In the genomic region with DNA sequence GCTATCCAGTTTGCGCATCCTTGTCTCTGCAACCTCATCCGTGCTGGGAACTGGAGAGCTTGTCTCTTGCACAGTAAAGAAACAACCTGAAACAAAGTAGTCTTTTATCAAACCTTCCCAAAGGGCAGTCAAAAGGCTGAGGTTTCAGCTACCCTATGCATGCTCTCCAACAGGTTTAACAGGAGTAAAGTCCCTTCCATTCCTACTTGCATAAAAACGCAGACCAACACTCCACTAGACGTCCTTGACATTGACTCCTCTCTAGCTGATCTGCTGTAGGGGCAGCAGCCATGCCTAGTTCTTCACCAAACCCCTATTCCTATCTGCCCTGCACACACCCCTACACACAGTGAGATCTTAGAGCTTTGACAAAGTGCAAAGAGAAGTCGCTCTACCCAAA, we compare ENCODE assay signal across 24 cellular contexts. TPM values are rescaled to one million over a fixed set of nuclear protein-coding genes. Genes with fewer than 3 reads are reported as not detected.
DNase-seq lines count a peak whose midpoint lies in the region; ATAC-seq and TF ChIP-seq lines count a peak whose summit lies in the region.
"Had no signal": no experiment of that assay in that cellular context is flagged by ENCODE, and none has a peak within 500 bp of the region (broad histone marks: within the 10 kb centered on the region; RNA-seq: fewer than 3 reads in every experiment).

No MANE protein-coding gene starts in this region.

- H3K9me3 Mint-ChIP-seq in chondrocyte (ENCODE audit: low read depth) (peaks cover 9% of the 10 kb centered on the region), mesothelial cell of epicardium (peaks cover 13% of the 10 kb centered on the region)

- no peak overlapping the region for H3K27ac ChIP-seq in testis
- H3K27ac ChIP-seq in upper lobe of right lung = no peak overlapping the region
- H3K27ac ChIP-seq: A549; BLaER1 treated with 17β-estradiol and CSF1 and Interleukin-3, amounts not matched to agents 10 nM and 100 nM had no signal

- TF ChIP-seq POLR2A in testis (IDR thresholded peaks at IDR 0.05) = no peak

- H3K4me3 Mint-ChIP-seq in chondrocyte (ENCODE audit: unreplicated experiment) = no peak overlapping the region
- H3K4me3 Mint-ChIP-seq in mesothelial cell of epicardium = no peak overlapping the region
- H3K4me3 Mint-ChIP-seq: CD14-positive monocyte; CD4-positive, alpha-beta T cell; CD8-positive, alpha-beta memory T cell had no signal

- DNase-seq in NCI-H510A treated with DMSO at 0.1 percent for 48 hours (lab: John Stamatoyannopoulos, UW) (peak; percentile 35), NCI-H510A (lab: John Stamatoyannopoulos, UW) (no peak), chondrocyte (ENCODE audit: low spot score) (no peak), mesothelial cell of epicardium (ENCODE audit: low spot score in 2 of 2, unreplicated experiment in 2 of 2) (no peak), testis (peak; percentile 82), upper lobe of right lung (no peak)
- DNase-seq: 8988T; ACHN; AML-193; BE2C; CD4-positive, alpha-beta T cell; CD8-positive, alpha-beta memory T cell; DMS 273 treated with DMSO at 0.1 percent for 48 hours; DMS79; EL; GDM1; GOT3; H7; HCEC 1CT had no signal

- H3K9me3 ChIP-seq in testis (no peaks in the 10 kb centered on the region), upper lobe of right lung (no peaks in the 10 kb centered on the region)
- H3K9me3 ChIP-seq: A549, BE2C had no signal

- TF ChIP-seq CTCF in chondrocyte (IDR thresholded peaks at IDR 0.05) (no peak), mesothelial cell of epicardium (IDR thresholded peaks at IDR 0.05; ENCODE audit: unreplicated experiment) (no peak), testis (IDR thresholded peaks at IDR 0.05) (no peak), upper lobe of right lung (IDR thresholded peaks at IDR 0.05) (no peak)

- H3K4me1 Mint-ChIP-seq in chondrocyte (ENCODE audit: low read depth) (peaks cover 11% of the 10 kb centered on the region), mesothelial cell of epicardium (peaks cover 8% of the 10 kb centered on the region)
- H3K4me1 Mint-ChIP-seq: CD14-positive monocyte; CD8-positive, alpha-beta memory T cell had no signal

- 51 to 57% methylated on average over 5 of the region's 5 CpGs for WGBS in testis, 2 donors

- intact Hi-C loops in testis (cut with DNase I; ENCODE audit: low total_unique reads) = no loop called here
- intact Hi-C loops in upper lobe of right lung (cut with DNase I) = no loop called here

- no peaks in the 10 kb centered on the region for H3K36me3 ChIP-seq in testis (ENCODE audit: low read depth, missing control alignments)
- H3K36me3 ChIP-seq in upper lobe of right lung = no peaks in the 10 kb centered on the region
- H3K36me3 ChIP-seq: BE2C; BLaER1 treated with 17β-estradiol and CSF1 and Interleukin-3, amounts not matched to agents 10 nM and 100 nM had no signal

- H3K27me3 Mint-ChIP-seq in chondrocyte (ENCODE audit: low read depth) (peaks cover 5% of the 10 kb centered on the region), mesothelial cell of epicardium (ENCODE audit: low read depth) (no peaks in the 10 kb centered on the region)
- H3K27me3 Mint-ChIP-seq: CD4-positive, alpha-beta T cell had no signal

- H3K4me1 ChIP-seq in testis = peaks cover 22% of the 10 kb centered on the region
- H3K4me1 ChIP-seq in upper lobe of right lung = peaks cover 11% of the 10 kb centered on the region
- H3K4me1 ChIP-seq: A549, BE2C had no signal

- H3K27me3 ChIP-seq in testis (no peaks in the 10 kb centered on the region), upper lobe of right lung (no peaks in the 10 kb centered on the region)
- H3K27me3 ChIP-seq: BE2C; BLaER1 treated with 17β-estradiol and CSF1 and Interleukin-3, amounts not matched to agents 10 nM and 100 nM had no signal

- no peaks in the 10 kb centered on the region for H3K36me3 Mint-ChIP-seq in chondrocyte (ENCODE audit: low read depth)
- H3K36me3 Mint-ChIP-seq in mesothelial cell of epicardium = peaks cover 2% of the 10 kb centered on the region
- H3K36me3 Mint-ChIP-seq: CD14-positive monocyte; CD8-positive, alpha-beta memory T cell had no signal

- H3K4me3 ChIP-seq in testis (no peak overlapping the region), upper lobe of right lung (no peak overlapping the region)
- H3K4me3 ChIP-seq: A549; BLaER1 treated with 17β-estradiol and CSF1 and Interleukin-3, amounts not matched to agents 10 nM and 100 nM; GM12878 had no signal

- no peak for ATAC-seq in GM18867 (IDR thresholded peaks at IDR 0.05; ENCODE audit: unreplicated experiment)
- ATAC-seq in upper lobe of right lung = no peak
- ATAC-seq: A549, GM12878 had no signal

- peak overlapping the region; percentile 15 for H3K27ac Mint-ChIP-seq in chondrocyte (ENCODE audit: unreplicated experiment)
- peak overlapping the region; percentile 1 for H3K27ac Mint-ChIP-seq in mesothelial cell of epicardium
- H3K27ac Mint-ChIP-seq: CD14-positive monocyte; CD4-positive, alpha-beta T cell; CD8-positive, alpha-beta memory T cell had no signal

RNA-seq across cellular contexts. Expression of a gene that starts 41.5 kb away (rescaled TPM):
- total RNA-seq in chondrocyte = 0.41 to 1.9 TPM (median 1.0 TPM) in 3 replicates
- total RNA-seq in mesothelial cell of epicardium = 15.9 to 18.5 TPM (median 17.5 TPM) in 3 replicates
- total RNA-seq in testis = 10 to 100 TPM; 46.2 to 50.9 TPM
- polyA plus RNA-seq in testis (ENCODE audit: insufficient read depth, low read depth, low replicate concordance) = 26.6 TPM
- 16.2 TPM for total RNA-seq in upper lobe of right lung

Comparison
In these comparisons a context has a peak if more than half of its experiments do, and no peak if none do; other contexts are left out.
1. DNase-seq: peak in NCI-H510A treated with DMSO at 0.1 percent for 48 hours (single experiment) and testis (single experiment); none in NCI-H510A (single experiment), chondrocyte (single experiment), mesothelial cell of epicardium (0 of 2) and upper lobe of right lung (single experiment).